Comparison of ENCODE assay signal across 8 cellular contexts in genomic region chr6:133977983-133978895, GRCh38. TPM values are rescaled to one million over a fixed set of nuclear protein-coding genes. Genes with fewer than 3 reads are reported as not detected.
DNase-seq lines count a peak whose midpoint lies in the region; ATAC-seq and TF ChIP-seq lines count a peak whose summit lies in the region.

No MANE protein-coding gene starts in this region.

- H4K20me1 ChIP-seq in SK-N-SH (ENCODE audit: insufficient read depth) = peaks cover 8% of the 10 kb centered on the region; the same call in 1 of the 2 replicates

- no peak overlapping the region for H2AFZ ChIP-seq in SK-N-SH (ENCODE audit: low read depth)

- no peaks in the 10 kb centered on the region for H3F3A ChIP-seq in SK-N-SH (replicated peaks; ENCODE audit: insufficient read depth)

- H3K27me3 ChIP-seq in BJ (ENCODE audit: control insufficient read depth, insufficient read depth, low read length) (no peaks in the 10 kb centered on the region), SK-N-SH (ENCODE audit: insufficient read depth) (no peaks in the 10 kb centered on the region)

- H3K9me3 ChIP-seq in HEK293 (ENCODE audit: control insufficient read depth, insufficient read depth, low read depth, low read length) = no peaks in the 10 kb centered on the region
- no peaks in the 10 kb centered on the region for H3K9me3 ChIP-seq in SK-N-SH

- no peak overlapping the region for H3K9ac ChIP-seq in SK-N-SH

- H3K9me2 ChIP-seq in SK-N-SH = no peaks in the 10 kb centered on the region

- CTCF ChIA-PET in BJ (lab: Yijun Ruan, JAX) = interaction anchor here (0.7 to 8.5 kb wide), 4 partner anchors 85 to 1024 kb away, joined by 3 to 137 read pairs (median 4); no protein-coding TSS in a partner anchor
- CTCF ChIA-PET in HEK293 (lab: Yijun Ruan, JAX) = interaction anchor here (0.6 to 10.9 kb wide), 13 partner anchors 11 to 178 kb away, joined by 3 to 304 read pairs (median 4); no protein-coding TSS in a partner anchor
- CTCF ChIA-PET in SK-N-SH (lab: Yijun Ruan, JAX) = interaction anchor here (0.6 to 3.2 kb wide), 13 partner anchors 12 to 119 kb away, joined by 3 to 21 read pairs (median 3); no protein-coding TSS in a partner anchor

- H3K4me2 ChIP-seq in SK-N-SH = no peak overlapping the region

- no peak overlapping the region for H3K4me3 ChIP-seq in BJ (ENCODE audit: low read depth, low read length)
- no peak overlapping the region for H3K4me3 ChIP-seq in HEK293 (ENCODE audit: low read depth, low read length)
- H3K4me3 ChIP-seq in SK-N-SH (ENCODE audit: low read depth in 2 of 2, low read length in 1 of 2) = no peak overlapping the region

- TF ChIP-seq CTCF in BJ (IDR thresholded peaks at IDR 0.05; ENCODE audit: insufficient read depth, low read depth, low read length) (no peak), HEK293 (tag by site-specific recombination; IDR thresholded peaks at IDR 0.05) (no peak), SK-N-SH (IDR thresholded peaks at IDR 0.05) (no peak)

- TF ChIP-seq EP300 in SK-N-SH (IDR thresholded peaks at IDR 0.05; ENCODE audit: borderline replicate concordance in 1 of 2, low read depth in 1 of 2, low read length in 1 of 2) = no peak

- WGBS in SK-N-SH (ENCODE audit: low lambda C conversion rate) = 32% methylated on average over 2 of the region's 2 CpGs

- intact Hi-C loops in left ventricle myocardium superior (cut with micrococcal nuclease) = loop anchor here (5.0 kb wide), 1 partner anchor 84 kb away; no protein-coding TSS in a partner anchor

- POLR2A ChIA-PET in BJ (lab: Charles Lee) (interaction anchor here (0.9 kb wide), 1 partner anchor 13 kb away, joined by 3 read pairs; no protein-coding TSS in a partner anchor), HEK293 (lab: Yijun Ruan, JAX) (interaction anchor here (1.2 to 1.4 kb wide), 2 partner anchors 25 to 26 kb away, joined by 3 to 4 read pairs; partner anchors contain the start of gene TBPL1), SK-N-SH (lab: Yijun Ruan, JAX) (no interaction called here)

- H3K4me1 ChIP-seq in HEK293 (ENCODE audit: control insufficient read depth, insufficient read depth, low read length) (peaks cover 18% of the 10 kb centered on the region), SK-N-SH (ENCODE audit: control insufficient read depth in 1 of 2, insufficient read depth in 2 of 2, low read depth in 1 of 2, low read length in 1 of 2) (peaks cover 8 to 13% of the 10 kb centered on the region in 2 experiments; a peak in 2 of 4 replicates)

- no peak for TF ChIP-seq RAD21 in SK-N-SH (IDR thresholded peaks at IDR 0.05; ENCODE audit: low read length)

- DNase-seq in BJ (ENCODE audit: low read depth) (peak; percentile 49), SK-N-SH (peak; percentile 33), left ventricle myocardium superior (no peak), hypothalamus (lab: John Stamatoyannopoulos, UW) (no peak)
- no peak for DNase-seq in NK-92 treated with Interleukin-12 subunit alpha and Interleukin-12 subunit beta, amount 100 ng/mL, for 24 hours (lab: John Stamatoyannopoulos, UW)

- peak; percentile 91 for ATAC-seq in left ventricle myocardium superior
- ATAC-seq in HG02840 (IDR thresholded peaks at IDR 0.05; ENCODE audit: low FRiP score, unreplicated experiment) = no peak
- no peak for ATAC-seq in HG03457 (IDR thresholded peaks at IDR 0.05; ENCODE audit: unreplicated experiment)

- H3K36me3 ChIP-seq in BJ (ENCODE audit: control insufficient read depth, insufficient read depth, low read length) (no peaks in the 10 kb centered on the region), HEK293 (ENCODE audit: control insufficient read depth in 2 of 2, insufficient read depth in 1 of 2, low read length in 2 of 2) (peaks cover 6 to 16% of the 10 kb centered on the region in 2 experiments), SK-N-SH (replicated peaks in 1 of 2; ENCODE audit: control insufficient read depth in 1 of 2, insufficient read depth in 2 of 2, low read length in 1 of 2) (peaks cover 16 to 24% of the 10 kb centered on the region in 2 experiments)

- H3K27ac ChIP-seq in HEK293 (ENCODE audit: extremely low read depth, low read depth, low read length) (no peak overlapping the region), SK-N-SH (ENCODE audit: low read depth in 2 of 2, low read length in 1 of 2) (peak overlapping the region in 1 of 2 experiments; percentile 44; a peak in 1 of 4 replicates)

- peaks cover 24% of the 10 kb centered on the region; the same call in 1 of the 2 replicates for H3K79me2 ChIP-seq in SK-N-SH (ENCODE audit: insufficient read depth)

TF ChIP-seq in HEK293, 187 proteins besides CTCF, POLR2A, EP300 and RAD21 (continues in another document):
- TF ChIP-seq ZBTB8A (tag by site-specific recombination; IDR thresholded peaks at IDR 0.05) (no peak), PRDM10 (tag by site-specific recombination; IDR thresholded peaks at IDR 0.05) (peak; percentile 77), ZNF266 (tag by site-specific recombination; IDR thresholded peaks at IDR 0.05; ENCODE audit: low read depth) (no peak), ZNF660 (tag by site-specific recombination; IDR thresholded peaks at IDR 0.05) (peak; percentile 69; the same call in 1 of the 2 replicates)

TF ChIP-seq in SK-N-SH, 30 proteins besides CTCF, POLR2A, EP300 and RAD21:
- TF ChIP-seq NRF1 (IDR thresholded peaks at IDR 0.05; ENCODE audit: low read depth, low read length) = no peak
- TF ChIP-seq JUND (IDR thresholded peaks at IDR 0.05) = 0 out of 2 replicates have a peak, but pooled peaks have one; percentile 12
- peak; percentile 15 for TF ChIP-seq CHD2 (IDR thresholded peaks at IDR 0.05; ENCODE audit: low read length, partially characterized antibody)

RNA-seq across cellular contexts. Expression of gene TBPL1, which starts 25.2 kb away (rescaled TPM):
- polyA plus RNA-seq in BJ (2011; rRNA removed) (36.2 and 37.0 TPM in 2 replicates), SK-N-SH (2012; rRNA removed) (16.3 and 22.4 TPM in 2 replicates)
- polyA minus RNA-seq in BJ (2011; rRNA and poly(A)+ RNA removed) = 4.3 and 4.7 TPM in 2 replicates
- polyA plus RNA-seq in SK-N-SH (2012; cell fraction: cytosol; rRNA removed) = 26.6 and 37.5 TPM in 2 replicates
- polyA plus RNA-seq in SK-N-SH (2012; cell fraction: nucleus; rRNA removed) = 7.1 and 15.6 TPM in 2 replicates
- 14.2 TPM for total RNA-seq in left ventricle myocardium superior

Comparison
In these comparisons a context has a peak if more than half of its experiments do, and no peak if none do; other contexts are left out.
1. DNase-seq: peak in BJ (single experiment) and SK-N-SH (single experiment); none in left ventricle myocardium superior (single experiment), hypothalamus (0 of 51) and NK-92 treated with Interleukin-12 subunit alpha and Interleukin-12 subunit beta, amount 100 ng/mL, for 24 hours (single experiment).